Comparison of ENCODE assay signal across 19 cellular contexts in genomic region chr1:106755682-106756406, GRCh38.
DNase-seq lines count a peak whose midpoint lies in the region; ATAC-seq, FAIRE-seq and TF ChIP-seq lines count a peak whose summit lies in the region.
"Had no signal": no experiment of that assay in that cellular context is flagged by ENCODE, and none has a peak within 500 bp of the region (broad histone marks: within the 10 kb centered on the region; RNA-seq: fewer than 3 reads in every experiment).

No MANE protein-coding gene starts in this region.

- peak; percentile 58 for FAIRE-seq in keratinocyte (lab: Jason Lieb, UNC)

- H3K9ac ChIP-seq in keratinocyte (ENCODE audit: control insufficient read depth, extremely low read depth, insufficient read depth, low read length) = no peak overlapping the region
- H3K9ac ChIP-seq: BLaER1 had no signal

- H3K27me3 ChIP-seq in BJ (ENCODE audit: control insufficient read depth, insufficient read depth, low read length) (no peaks in the 10 kb centered on the region), keratinocyte (ENCODE audit: control insufficient read depth, extremely low read depth, insufficient read depth, low read length) (no peaks in the 10 kb centered on the region)
- H3K27me3 ChIP-seq: BLaER1, SJSA1, transverse colon had no signal

- TF ChIP-seq CTCF in BJ (IDR thresholded peaks at IDR 0.05; ENCODE audit: insufficient read depth, low read depth, low read length) = no peak
- no peak for TF ChIP-seq CTCF in astrocyte of the cerebellum (IDR thresholded peaks at IDR 0.05; ENCODE audit: low read depth, low read length, missing control alignments)
- no peak for TF ChIP-seq CTCF in keratinocyte (optimal IDR thresholded peaks at IDR 0.05 in 1 of 3, IDR thresholded peaks at IDR 0.05 in 1 of 3, conservative IDR thresholded peaks at IDR 0.05 in 1 of 3; ENCODE audit: extremely low read depth in 1 of 3, insufficient read depth in 2 of 3, low read length in 3 of 3)

- DNase-seq in BJ (ENCODE audit: low read depth) (peak; percentile 21), HPDE6-E6E7 (ENCODE audit: extremely low spot score) (peak; percentile 39), astrocyte of the cerebellum (ENCODE audit: low read depth) (peak; percentile 80), keratinocyte (ENCODE audit: low read depth, low spot score) (peak; percentile 11), DMS 273 treated with DMSO at 0.1 percent for 48 hours (lab: John Stamatoyannopoulos, UW) (no peak), GM19240 (ENCODE audit: insufficient read length, low spot score) (no peak)
- DNase-seq: activated effector memory CD4-positive, alpha-beta T cell treated with Interleukin-2 at 50 U/mL for 16 hours; aorta; effector CD8-positive, alpha-beta T cell; glutamatergic neuron; KBM-7; NCI-H2029; psoas muscle; stimulated activated CD8-positive, alpha-beta memory T cell treated with anti-CD3 and anti-CD28 coated beads, Interleukin-4, amount 100 ng/mL, for 48 hours; transverse colon had no signal

- no peaks in the 10 kb centered on the region for H3K79me2 ChIP-seq in keratinocyte (ENCODE audit: control insufficient read depth, insufficient read depth, low read length)

- H3K36me3 ChIP-seq in BJ (ENCODE audit: control insufficient read depth, insufficient read depth, low read length) = no peaks in the 10 kb centered on the region
- no peaks in the 10 kb centered on the region for H3K36me3 ChIP-seq in keratinocyte (ENCODE audit: control insufficient read depth in 2 of 2, extremely low read depth in 1 of 2, insufficient read depth in 2 of 2, low read length in 2 of 2)
- H3K36me3 ChIP-seq: BLaER1, SJSA1, transverse colon had no signal

- H3K4me3 ChIP-seq in BJ (ENCODE audit: low read depth, low read length) (no peak overlapping the region), astrocyte of the cerebellum (ENCODE audit: low read depth, low read length) (no peak overlapping the region), keratinocyte (ENCODE audit: control insufficient read depth in 2 of 3, extremely low read depth in 1 of 3, insufficient read depth in 2 of 3, low read depth in 1 of 3, low read length in 3 of 3) (no peak overlapping the region)
- H3K4me3 ChIP-seq: BLaER1, psoas muscle, SJSA1, transverse colon had no signal

- ATAC-seq in GM21381 (IDR thresholded peaks at IDR 0.05; ENCODE audit: unreplicated experiment) (no peak), GM19455 (IDR thresholded peaks at IDR 0.05; ENCODE audit: unreplicated experiment) (no peak)
- ATAC-seq: psoas muscle had no signal

- H3K27ac ChIP-seq in keratinocyte (ENCODE audit: control insufficient read depth, insufficient read depth, low read length) = no peak overlapping the region
- H3K27ac ChIP-seq: BLaER1, psoas muscle, SJSA1, transverse colon had no signal

- in situ Hi-C loops in astrocyte of the cerebellum (cut with HindIII; ENCODE audit: low sequenced_read_pairs) = no loop called here

- no peak overlapping the region for H2AFZ ChIP-seq in keratinocyte (ENCODE audit: control insufficient read depth, low read length)

- H3K9me1 ChIP-seq in keratinocyte (ENCODE audit: control insufficient read depth, extremely low read depth, insufficient read depth, low read length) = no peaks in the 10 kb centered on the region

- H3K4me1 ChIP-seq in keratinocyte (ENCODE audit: control insufficient read depth, extremely low read depth, insufficient read depth, low read length) = no peaks in the 10 kb centered on the region
- H3K4me1 ChIP-seq: BLaER1, psoas muscle, SJSA1, transverse colon had no signal

- CTCF ChIA-PET in BJ (lab: Yijun Ruan, JAX) = no interaction called here

- POLR2A ChIA-PET in BJ (lab: Charles Lee) = no interaction called here

- H3K9me3 ChIP-seq in keratinocyte (ENCODE audit: control insufficient read depth, low read depth, low read length) = no peaks in the 10 kb centered on the region
- H3K9me3 ChIP-seq: BLaER1, psoas muscle, transverse colon had no signal

- H3K4me2 ChIP-seq in keratinocyte (ENCODE audit: control insufficient read depth, extremely low read depth, insufficient read depth, low read depth, low read length) = no peak overlapping the region
- H3K4me2 ChIP-seq: BLaER1 had no signal

- H4K20me1 ChIP-seq in keratinocyte (ENCODE audit: control insufficient read depth, extremely low read depth, insufficient read depth, low read length) = no peaks in the 10 kb centered on the region
- H4K20me1 ChIP-seq: BLaER1 had no signal

- dilution Hi-C loops in keratinocyte (cut with MboI; ENCODE audit: extremely low pct_ligation_motif_present, low sequenced_read_pairs) = no loop called here

Comparison
In these comparisons a context has a peak if more than half of its experiments do, and no peak if none do; other contexts are left out.
1. DNase-seq: peak in BJ (single experiment), HPDE6-E6E7 (single experiment), astrocyte of the cerebellum (single experiment) and keratinocyte (single experiment); none in DMS 273 treated with DMSO at 0.1 percent for 48 hours (single experiment) and GM19240 (single experiment).